9 cellular contexts compared by ENCODE assay signal in genomic region chr3:31959951-31960792, GRCh38. TPM values are rescaled to one million over a fixed set of nuclear protein-coding genes. Genes with fewer than 3 reads are reported as not detected.
DNase-seq lines count a peak whose midpoint lies in the region; ATAC-seq and TF ChIP-seq lines count a peak whose summit lies in the region.
"Had no signal": no experiment of that assay in that cellular context is flagged by ENCODE, and none has a peak within 500 bp of the region (broad histone marks: within the 10 kb centered on the region; RNA-seq: fewer than 3 reads in every experiment).

No MANE protein-coding gene starts in this region.

- no peak for TF ChIP-seq POLR2A in uterus (IDR thresholded peaks at IDR 0.05)

- intact Hi-C loops in left lung (cut with DNase I) (no loop called here), uterus (cut with DNase I; ENCODE audit: low total_unique reads) (no loop called here)

- H3K27ac ChIP-seq in left lung (peak overlapping the region; percentile 42 to 72), uterus (peak overlapping the region; percentile 88 to 89), WERI-Rb-1 (no peak overlapping the region)

- TF ChIP-seq CTCF in left lung (IDR thresholded peaks at IDR 0.05) (no peak), uterus (IDR thresholded peaks at IDR 0.05) (no peak), WERI-Rb-1 (IDR thresholded peaks at IDR 0.05; ENCODE audit: low read depth, low read length) (no peak)

- H3K36me3 ChIP-seq in left lung (no peaks in the 10 kb centered on the region), uterus (no peaks in the 10 kb centered on the region), WERI-Rb-1 (no peaks in the 10 kb centered on the region)

- H3K27me3 ChIP-seq in left lung (no peaks in the 10 kb centered on the region), uterus (no peaks in the 10 kb centered on the region), WERI-Rb-1 (ENCODE audit: insufficient read depth, low read depth, severe bottlenecking) (no peaks in the 10 kb centered on the region)

- peak; percentile 38 for ATAC-seq in left lung
- ATAC-seq: activated T-helper 17 cell treated with anti-CD3 and anti-CD28 coated beads, Interleukin-2, amount 50 U/mL, for 72 hours had no signal

- DNase-seq in DMS79 treated with DMSO at 0.1 percent for 48 hours (lab: John Stamatoyannopoulos, UW) (peak; percentile 21), DMS79 (lab: John Stamatoyannopoulos, UW) (no peak), astrocyte of the hippocampus (ENCODE audit: low read depth, low spot score) (peak; percentile 65), left lung (no peak), uterus (no peak), mucosa of gallbladder (ENCODE audit: low spot score) (no peak), ecto neural progenitor cell (ENCODE audit: low spot score) (no peak), WERI-Rb-1 (no peak)

- peaks cover 29 to 32% of the 10 kb centered on the region in 2 donors for H3K4me1 ChIP-seq in left lung
- no peaks in the 10 kb centered on the region for H3K4me1 ChIP-seq in uterus

- H3K9me3 ChIP-seq in left lung (peaks cover 0 to 10% of the 10 kb centered on the region in 2 donors), uterus (peaks cover 0 to 5% of the 10 kb centered on the region in 2 donors), WERI-Rb-1 (ENCODE audit: severe bottlenecking) (peaks cover 4% of the 10 kb centered on the region)

- H3K4me3 ChIP-seq in left lung = no peak overlapping the region
- H3K4me3 ChIP-seq in uterus = peak overlapping the region; percentile 12 to 36
- no peak overlapping the region for H3K4me3 ChIP-seq in WERI-Rb-1 (ENCODE audit: low read depth, low read length)

RNA-seq across cellular contexts. Expression of gene OSBPL10, which starts 20.9 kb away (rescaled TPM):
- total RNA-seq in left lung = 10 to 100 TPM; 26.6 to 27.2 TPM
- total RNA-seq in uterus = 10 to 100 TPM; 30.0 to 49.7 (median 43.7) TPM
- 70.6 TPM for total RNA-seq in mucosa of gallbladder

RNA-seq across cellular contexts. Expression of gene ZNF860, which starts 21.4 kb away (rescaled TPM):
- total RNA-seq in left lung (1 to 10 TPM; 1.9 to 2.3 TPM), uterus (1 to 10 TPM in 3 of 4 donors, under 1 TPM in 1; 0.26 to 2.8 (median 1.5) TPM), mucosa of gallbladder (1.8 TPM)

Comparison
In these comparisons a context has a peak if more than half of its experiments do, and no peak if none do; other contexts are left out.
1. DNase-seq: peak in DMS79 treated with DMSO at 0.1 percent for 48 hours (single experiment) and astrocyte of the hippocampus (single experiment); none in DMS79 (single experiment), left lung (0 of 2), uterus (0 of 2), mucosa of gallbladder (single experiment), ecto neural progenitor cell (single experiment) and WERI-Rb-1 (single experiment).
2. H3K4me3 ChIP-seq: peak in uterus (2 of 2); none in left lung (0 of 2) and WERI-Rb-1 (single experiment).